Comparison of ENCODE assay signal across 12 cellular contexts in the genomic region with DNA sequence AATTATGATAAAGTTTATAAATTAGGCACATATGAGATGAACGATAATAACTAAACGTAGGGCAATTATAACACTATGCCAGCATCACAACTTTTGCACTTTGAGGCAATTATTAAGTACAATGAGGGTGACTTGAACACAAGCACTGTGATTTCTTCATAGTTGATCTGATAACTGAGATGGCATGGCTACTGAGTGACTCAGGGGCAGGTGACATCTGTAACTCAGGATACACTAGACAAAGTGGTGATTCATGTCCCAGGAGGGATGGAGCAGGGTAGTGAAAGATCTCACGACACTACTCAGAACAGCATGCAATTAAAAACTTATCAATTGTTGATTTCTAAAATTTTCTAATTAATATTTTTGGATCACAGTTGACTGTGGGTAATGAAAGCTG.
A peak's percentile ranks its signal among the peaks of the same experiment; 100 is the strongest.
DNase-seq lines count a peak whose midpoint lies in the region; ATAC-seq and TF ChIP-seq lines count a peak whose summit lies in the region.
"Had no signal": no experiment of that assay in that cellular context is flagged by ENCODE, and none has a peak within 500 bp of the region (broad histone marks: within the 10 kb centered on the region; RNA-seq: fewer than 3 reads in every experiment).

No MANE protein-coding gene starts in this region.

- no peak for TF ChIP-seq CTCF in activated B cell treated with CpG ODN at 0.5 μM for 24 hours (IDR thresholded peaks at IDR 0.05)

- H3K4me3 Mint-ChIP-seq in activated B cell treated with CpG ODN at 0.5 μM for 24 hours = no peak overlapping the region

- H3K27ac Mint-ChIP-seq in activated B cell treated with CpG ODN at 0.5 μM for 24 hours = no peak overlapping the region

- peak; percentile 58 for ATAC-seq in activated B cell treated with CpG ODN at 0.5 μM for 24 hours (ENCODE audit: low read depth)
- ATAC-seq in HG03097 (IDR thresholded peaks at IDR 0.05; ENCODE audit: low FRiP score, unreplicated experiment) = no peak
- ATAC-seq in GM21529 (IDR thresholded peaks at IDR 0.05; ENCODE audit: unreplicated experiment) = no peak
- ATAC-seq: gastroesophageal sphincter, left ventricle myocardium superior had no signal

- H3K4me1 Mint-ChIP-seq in activated B cell treated with CpG ODN at 0.5 μM for 24 hours = peaks cover 2% of the 10 kb centered on the region

- no peaks in the 10 kb centered on the region for H3K27me3 Mint-ChIP-seq in activated B cell treated with CpG ODN at 0.5 μM for 24 hours

- no peaks in the 10 kb centered on the region for H3K36me3 Mint-ChIP-seq in activated B cell treated with CpG ODN at 0.5 μM for 24 hours (ENCODE audit: low read depth)

- peak; percentile 24 for DNase-seq in ACHN
- DNase-seq in H4 (ENCODE audit: low spot score) = peak; percentile 15
- DNase-seq in activated B cell treated with CpG ODN at 0.5 μM for 24 hours = no peak
- DNase-seq in islet precursor cell = peak; percentile 63
- no peak for DNase-seq in SIG-M5 (lab: John Stamatoyannopoulos, UW)
- DNase-seq in AML-193 (lab: John Stamatoyannopoulos, UW) = no peak
- DNase-seq: left ventricle myocardium superior, NCI-H1092 treated with DMSO at 0.1 percent for 48 hours, ovary had no signal

- CTCF ChIA-PET in activated B cell treated with CpG ODN at 0.5 μM for 24 hours (lab: Charles Lee) = no interaction called here

- no peaks in the 10 kb centered on the region for H3K9me3 Mint-ChIP-seq in activated B cell treated with CpG ODN at 0.5 μM for 24 hours

- POLR2A ChIA-PET in activated B cell treated with CpG ODN at 0.5 μM for 24 hours (lab: Charles Lee) = no interaction called here

- intact Hi-C loops in activated B cell treated with CpG ODN at 0.5 μM for 24 hours (cut with micrococcal nuclease) = no loop called here

- in situ Hi-C loops in ACHN (cut with HindIII; ENCODE audit: low pct_ligation_motif_present, low pct_unique_long_range_greater_than_20kb, low sequenced_read_pairs) = no loop called here

Comparison
In these comparisons a context has a peak if more than half of its experiments do, and no peak if none do; other contexts are left out.
1. DNase-seq: peak in ACHN (single experiment), H4 (single experiment) and islet precursor cell (single experiment); none in activated B cell treated with CpG ODN at 0.5 μM for 24 hours (single experiment), SIG-M5 (single experiment) and AML-193 (0 of 2).